Comparison of ENCODE assay signal across 23 cellular contexts in the genomic region with DNA sequence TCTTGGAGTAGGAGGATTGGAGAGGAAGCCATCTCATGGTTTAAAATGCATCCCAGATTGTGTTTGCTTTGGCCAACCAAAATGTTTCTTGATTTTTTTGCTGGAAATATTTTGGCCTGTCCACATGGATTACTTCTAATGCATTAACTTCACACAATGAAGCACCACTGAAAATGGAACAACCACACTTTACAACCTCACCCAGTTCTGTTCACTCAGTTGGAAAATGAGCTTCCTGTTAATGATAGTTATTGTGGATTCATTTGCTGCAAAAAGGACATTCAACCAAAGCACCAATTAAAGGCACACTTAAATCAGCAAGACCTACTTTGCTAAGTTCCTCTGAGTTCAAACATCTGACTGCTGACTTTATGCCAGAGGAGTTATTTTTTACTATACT. TPM values are rescaled to one million over a fixed set of nuclear protein-coding genes. Genes with fewer than 3 reads are reported as not detected.
DNase-seq lines count a peak whose midpoint lies in the region; ATAC-seq, FAIRE-seq and TF ChIP-seq lines count a peak whose summit lies in the region.
"Had no signal": no experiment of that assay in that cellular context is flagged by ENCODE, and none has a peak within 500 bp of the region (broad histone marks: within the 10 kb centered on the region; RNA-seq: fewer than 3 reads in every experiment).

No MANE protein-coding gene starts in this region.

- no peak overlapping the region for H4K91ac ChIP-seq in IMR-90 (ENCODE audit: insufficient read depth, low read depth, low read length)

- no peak overlapping the region for H2BK5ac ChIP-seq in IMR-90 (ENCODE audit: low read depth, low read length, poor library complexity, severe bottlenecking)

- H2BK15ac ChIP-seq in IMR-90 (ENCODE audit: low read depth, low read length): no peak overlapping the region

- in situ Hi-C loops in IMR-90 (cut with MboI; ENCODE audit: low sequenced_read_pairs): no loop called here

- intact Hi-C loops in A673 (cut with micrococcal nuclease; ENCODE audit: unreplicated experiment): no loop called here
- intact Hi-C loops in IMR-90 (cut with micrococcal nuclease): no loop called here
- intact Hi-C loops in cardiac septum (cut with DNase I): no loop called here

- peaks cover 5% of the 10 kb centered on the region for H3K4me1 ChIP-seq in A673 (ENCODE audit: insufficient read depth, low read length, poor library complexity, severe bottlenecking)
- H3K4me1 ChIP-seq in IMR-90 (ENCODE audit: control insufficient read depth, insufficient read depth, low read length): no peaks in the 10 kb centered on the region
- H3K4me1 ChIP-seq in Karpas-422 (ENCODE audit: low read length): no peaks in the 10 kb centered on the region
- H3K4me1 ChIP-seq: A549 had no signal

- H3K9ac ChIP-seq in IMR-90 (ENCODE audit: low read depth, low read length) (no peak overlapping the region), Karpas-422 (ENCODE audit: low read length) (no peak overlapping the region)
- H3K9ac ChIP-seq: GM23248 had no signal

- CTCF ChIA-PET in A673 (lab: Charles Lee): no interaction called here
- CTCF ChIA-PET in IMR-90 (lab: Yijun Ruan, JAX): interaction anchor here (0.5 kb wide), 1 partner anchor 1882 kb away, joined by 4 read pairs; no protein-coding TSS in a partner anchor

- H2AK5ac ChIP-seq in IMR-90 (ENCODE audit: low read depth, low read length): no peak overlapping the region

- H3K9me2 ChIP-seq in Karpas-422 (replicated peaks; ENCODE audit: insufficient read depth, low read length): no peaks in the 10 kb centered on the region

- no peaks in the 10 kb centered on the region for H3K79me2 ChIP-seq in Karpas-422 (ENCODE audit: low read length)

- H4K5ac ChIP-seq in IMR-90 (ENCODE audit: low read depth, low read length): no peak overlapping the region

- H3K27ac ChIP-seq in A673 (ENCODE audit: low read depth, low read length, poor library complexity, severe bottlenecking) (no peak overlapping the region), IMR-90 (ENCODE audit: insufficient read depth, low read length) (no peak overlapping the region), Karpas-422 (ENCODE audit: low read length) (no peak overlapping the region)
- H3K27ac ChIP-seq: A549, GM23248 had no signal

- DNase-seq in A673 (ENCODE audit: low spot score) (peak; percentile 42), IMR-90 (no peak), renal cortical epithelial cell (ENCODE audit: low read depth) (peak; percentile 69), cardiac septum (ENCODE audit: low spot score) (no peak), Karpas-422 (no peak)
- DNase-seq: 8988T; C1 segment of cervical spinal cord; Caco-2; CD4-positive, alpha-beta memory T cell; DMS153; DND-41; GDM1; GM23248; H7; HCEC 1CT had no signal

- peaks cover 36% of the 10 kb centered on the region for H3K27me3 ChIP-seq in A673 (replicated peaks; ENCODE audit: insufficient read depth, low read depth, low read length, poor library complexity)
- H3K27me3 ChIP-seq in IMR-90 (ENCODE audit: control insufficient read depth, insufficient read depth, low read length): peaks cover 6% of the 10 kb centered on the region
- H3K27me3 ChIP-seq in Karpas-422 (ENCODE audit: low read length): no peaks in the 10 kb centered on the region

- H2AK9ac ChIP-seq in IMR-90 (replicated peaks; ENCODE audit: low read depth, low read length, poor library complexity): no peak overlapping the region

- no peaks in the 10 kb centered on the region for H3K9me1 ChIP-seq in IMR-90 (ENCODE audit: insufficient read depth, low read length)

- no peak overlapping the region for H3K14ac ChIP-seq in IMR-90 (replicated peaks; ENCODE audit: low read depth, low read length)

- TF ChIP-seq RAD21 in IMR-90 (IDR thresholded peaks at IDR 0.05; ENCODE audit: low read length): no peak

- no TSS peak for BruUV-seq in A673 (replicated peaks; lab: Mats Ljungman, UMichigan)
- no TSS peak for BruUV-seq in IMR-90 (replicated peaks; lab: Mats Ljungman, UMichigan)

- H2AFZ ChIP-seq in IMR-90 (replicated peaks; ENCODE audit: low read length, poor library complexity): no peak overlapping the region
- no peak overlapping the region for H2AFZ ChIP-seq in Karpas-422 (ENCODE audit: low read length)
- H2AFZ ChIP-seq: GM23248 had no signal

- H4K8ac ChIP-seq in IMR-90 (ENCODE audit: low read depth in 2 of 2, low read length in 2 of 2): no peak overlapping the region

- ATAC-seq in IMR-90 (ENCODE audit: low read depth) (no peak), HG03196 (IDR thresholded peaks at IDR 0.05; ENCODE audit: unreplicated experiment) (no peak), GM21367 (IDR thresholded peaks at IDR 0.05; ENCODE audit: unreplicated experiment) (no peak)
- ATAC-seq: A549, GM12878 had no signal

- no peak overlapping the region for H2BK20ac ChIP-seq in IMR-90 (ENCODE audit: low read depth, low read length)

- no peak overlapping the region for H2BK120ac ChIP-seq in IMR-90 (ENCODE audit: low read depth, low read length)

- H3K9me3 ChIP-seq in A673 (ENCODE audit: low read depth, low read length, poor library complexity, severe bottlenecking) (no peaks in the 10 kb centered on the region), IMR-90 (ENCODE audit: control insufficient read depth, insufficient read depth, low read length) (no peaks in the 10 kb centered on the region), Karpas-422 (ENCODE audit: low read length) (no peaks in the 10 kb centered on the region)
- H3K9me3 ChIP-seq: A549, Caco-2 had no signal

- H3K36me3 ChIP-seq in A673 (ENCODE audit: insufficient read depth, low read length, poor library complexity, severe bottlenecking): no peaks in the 10 kb centered on the region
- no peaks in the 10 kb centered on the region for H3K36me3 ChIP-seq in IMR-90 (ENCODE audit: control insufficient read depth, insufficient read depth, low read length)
- H3K36me3 ChIP-seq in Karpas-422 (ENCODE audit: insufficient read depth, low read length): no peaks in the 10 kb centered on the region

- dilution Hi-C loops in IMR-90 (cut with HindIII; ENCODE audit: low sequenced_read_pairs, unreplicated experiment): no loop called here

- no peak for TF ChIP-seq POLR2A in IMR-90 (IDR thresholded peaks at IDR 0.05; ENCODE audit: low read depth, low read length)

- POLR2A ChIA-PET in A673 (lab: Charles Lee; ENCODE audit: low non-redundant PET): no interaction called here
- POLR2A ChIA-PET in IMR-90 (lab: Charles Lee; ENCODE audit: unreplicated experiment): no interaction called here

- peak; percentile 66 for FAIRE-seq in islet of Langerhans (lab: Jason Lieb, UNC)
- FAIRE-seq: A549, GM12878, GM18507, H1 had no signal

- H3K23ac ChIP-seq in IMR-90 (ENCODE audit: low read depth, low read length): no peak overlapping the region; the same call in 1 of the 2 replicates

- H3K4me3 ChIP-seq in A673 (ENCODE audit: low read depth, low read length, poor library complexity, severe bottlenecking) (no peak overlapping the region), IMR-90 (ENCODE audit: insufficient read depth, low read depth, low read length) (no peak overlapping the region), Karpas-422 (ENCODE audit: low read length) (no peak overlapping the region)
- H3K4me3 ChIP-seq: A549, GM12878, GM23248 had no signal

- H4K20me1 ChIP-seq in IMR-90 (ENCODE audit: insufficient read depth, low read length): no peaks in the 10 kb centered on the region
- no peaks in the 10 kb centered on the region for H4K20me1 ChIP-seq in Karpas-422 (ENCODE audit: insufficient read depth, low read depth, low read length)

- no peak overlapping the region for H3K4me2 ChIP-seq in IMR-90 (ENCODE audit: low read depth, low read length)
- H3K4me2 ChIP-seq in Karpas-422 (ENCODE audit: low read depth, low read length, poor library complexity, severe bottlenecking): no peak overlapping the region
- H3K4me2 ChIP-seq: A549 had no signal

- H3K79me1 ChIP-seq in IMR-90 (ENCODE audit: low read depth in 1 of 2, low read length in 2 of 2): no peaks in the 10 kb centered on the region

- H3K18ac ChIP-seq in IMR-90 (ENCODE audit: low read depth, low read length): no peak overlapping the region

- H3K4ac ChIP-seq in IMR-90 (ENCODE audit: low read depth, low read length): no peak overlapping the region

- peak overlapping the region; percentile 17; the same call in 1 of the 2 replicates for H3K56ac ChIP-seq in IMR-90 (ENCODE audit: extremely low read depth, insufficient read depth, low read length)

- TF ChIP-seq CTCF in A673 (conservative IDR thresholded peaks at IDR 0.05; ENCODE audit: low read depth, low read length): no peak
- TF ChIP-seq CTCF in IMR-90 (conservative IDR thresholded peaks at IDR 0.05; ENCODE audit: low read depth, low read length): no peak

TF ChIP-seq in IMR-90, 13 proteins besides CTCF, POLR2A, EP300 and RAD21:
- TF ChIP-seq MAFK (IDR thresholded peaks at IDR 0.05; ENCODE audit: low read depth, low read length): no peak
- TF ChIP-seq FOS (IDR thresholded peaks at IDR 0.05; ENCODE audit: low read depth, low read length): no peak
- no peak for TF ChIP-seq NFE2L2 (IDR thresholded peaks at IDR 0.05; ENCODE audit: low read depth, low read length)
- TF ChIP-seq, protein P1, sequence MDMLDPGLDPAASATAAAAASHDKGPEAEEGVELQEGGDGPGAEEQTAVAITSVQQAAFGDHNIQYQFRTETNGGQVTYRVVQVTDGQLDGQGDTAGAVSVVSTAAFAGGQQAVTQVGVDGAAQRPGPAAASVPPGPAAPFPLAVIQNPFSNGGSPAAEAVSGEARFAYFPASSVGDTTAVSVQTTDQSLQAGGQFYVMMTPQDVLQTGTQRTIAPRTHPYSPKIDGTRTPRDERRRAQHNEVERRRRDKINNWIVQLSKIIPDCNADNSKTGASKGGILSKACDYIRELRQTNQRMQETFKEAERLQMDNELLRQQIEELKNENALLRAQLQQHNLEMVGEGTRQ (IDR thresholded peaks at IDR 0.05; ENCODE audit: low read depth, low read length): no peak
- TF ChIP-seq RFX5 (IDR thresholded peaks at IDR 0.05; ENCODE audit: low read depth, low read length): no peak
- TF ChIP-seq SMC3 (IDR thresholded peaks at IDR 0.05; ENCODE audit: low read depth, low read length): no peak
- no peak for TF ChIP-seq BHLHE40 (IDR thresholded peaks at IDR 0.05; ENCODE audit: low read depth, low read length)
- no peak for TF ChIP-seq MXI1 (IDR thresholded peaks at IDR 0.05; ENCODE audit: borderline replicate concordance, low read depth, low read length)
TF ChIP-seq in IMR-90: peak in this region for 0.

RNA-seq across cellular contexts. Expression of a gene that starts 11.3 kb away (rescaled TPM):
- total RNA-seq in A673 (2021) (not detected in 2 replicates), IMR-90 (2012; rRNA removed) (not detected in 2 replicates), renal cortical epithelial cell (0.05 TPM in 1 of 2 replicates, not detected in the other), cardiac septum (not detected)
- polyA plus RNA-seq in IMR-90 (2012; rRNA removed): not detected in 2 replicates
- polyA plus RNA-seq in IMR-90 (2012; cell fraction: cytosol; rRNA removed): not detected in 2 replicates
- not detected in 2 replicates for polyA plus RNA-seq in IMR-90 (2012; cell fraction: nucleus; rRNA removed; ENCODE audit: low replicate concordance)
- not detected in 2 replicates for total RNA-seq in Karpas-422 (2014; rRNA removed; shearing (Covaris generic); ENCODE audit: low replicate concordance)
- total RNA-seq: CD4-positive, alpha-beta memory T cell; GM23248; H1; H7 had no signal
- polyA plus RNA-seq: BJ; CD4-positive, alpha-beta memory T cell; GM12878; GM23248; H1 had no signal

Comparison
In these comparisons a context has a peak if more than half of its experiments do, and no peak if none do; other contexts are left out.
1. DNase-seq: peak in A673 (single experiment) and renal cortical epithelial cell (single experiment); none in IMR-90 (single experiment), cardiac septum (single experiment) and Karpas-422 (single experiment).